7 cellular contexts compared by ENCODE assay signal in genomic region chr6:157764346-157765068, GRCh38. TPM values are rescaled to one million over a fixed set of nuclear protein-coding genes. Genes with fewer than 3 reads are reported as not detected.
A peak's percentile ranks its signal among the peaks of the same experiment; 100 is the strongest.
DNase-seq lines count a peak whose midpoint lies in the region; ATAC-seq and TF ChIP-seq lines count a peak whose summit lies in the region.

No MANE protein-coding gene starts in this region.

- H3K36me3 ChIP-seq in ovary = no peaks in the 10 kb centered on the region

- H3K27me3 ChIP-seq in foreskin keratinocyte = no peaks in the 10 kb centered on the region
- no peaks in the 10 kb centered on the region for H3K27me3 ChIP-seq in ovary

- H3K27ac ChIP-seq in foreskin keratinocyte (peak overlapping the region; percentile 95), ovary (peak overlapping the region in 1 of 2 donors; percentile 7), temporal lobe (ENCODE audit: low read depth, low read length) (peak overlapping the region; percentile 73)

- intact Hi-C loops in ovary (cut with DNase I) = loop anchor here in 1 of 4 donors (10.0 kb wide), 1 partner anchor 100 kb away; no protein-coding TSS in a partner anchor

- WGBS in ovary, 3 donors = 16 to 20% (median 16%) methylated on average over 12 of the region's 12 CpGs

- peaks cover 40% of the 10 kb centered on the region for H3K4me1 ChIP-seq in foreskin keratinocyte
- peaks cover 10% of the 10 kb centered on the region for H3K4me1 ChIP-seq in ovary (ENCODE audit: insufficient read depth)

- TF ChIP-seq EP300 in ovary (IDR thresholded peaks at IDR 0.05) = no peak

- no peak overlapping the region for H3K4me3 ChIP-seq in ovary

- TF ChIP-seq POLR2A in ovary (IDR thresholded peaks at IDR 0.05) = no peak

- TF ChIP-seq CTCF in foreskin keratinocyte (conservative IDR thresholded peaks at IDR 0.05) (peak; percentile 22), ovary (IDR thresholded peaks at IDR 0.05) (no peak)

- ATAC-seq in GM18907 (IDR thresholded peaks at IDR 0.05; ENCODE audit: unreplicated experiment) (peak; percentile 56), HG03103 (IDR thresholded peaks at IDR 0.05; ENCODE audit: low read depth, unreplicated experiment) (peak; percentile 51), foreskin keratinocyte (peak; percentile 84)

- H3K9me3 ChIP-seq in ovary = no peaks in the 10 kb centered on the region

- DNase-seq in RPMI8226 (peak; percentile 90), activated gamma-delta T cell (lab: John Stamatoyannopoulos, UW) (peak; percentile 63), foreskin keratinocyte (peak; percentile 99 to 100), ovary (peak; percentile 55 to 72 (median 68))

RNA-seq across cellular contexts. Expression of gene SNX9, which starts 58.5 kb away (rescaled TPM):
- total RNA-seq in foreskin keratinocyte = 48.5 and 56.1 TPM in 2 replicates
- 25.4 and 27.1 TPM in 2 replicates for polyA plus RNA-seq in foreskin keratinocyte
- total RNA-seq in ovary = 10 to 100 TPM; 32.9 to 47.8 (median 38.7) TPM
- 10 to 100 TPM; 31.2 to 48.0 TPM for polyA plus RNA-seq in ovary
- 11.6 TPM for total RNA-seq in temporal lobe
